8 cellular contexts compared by ENCODE assay signal in the genomic region with DNA sequence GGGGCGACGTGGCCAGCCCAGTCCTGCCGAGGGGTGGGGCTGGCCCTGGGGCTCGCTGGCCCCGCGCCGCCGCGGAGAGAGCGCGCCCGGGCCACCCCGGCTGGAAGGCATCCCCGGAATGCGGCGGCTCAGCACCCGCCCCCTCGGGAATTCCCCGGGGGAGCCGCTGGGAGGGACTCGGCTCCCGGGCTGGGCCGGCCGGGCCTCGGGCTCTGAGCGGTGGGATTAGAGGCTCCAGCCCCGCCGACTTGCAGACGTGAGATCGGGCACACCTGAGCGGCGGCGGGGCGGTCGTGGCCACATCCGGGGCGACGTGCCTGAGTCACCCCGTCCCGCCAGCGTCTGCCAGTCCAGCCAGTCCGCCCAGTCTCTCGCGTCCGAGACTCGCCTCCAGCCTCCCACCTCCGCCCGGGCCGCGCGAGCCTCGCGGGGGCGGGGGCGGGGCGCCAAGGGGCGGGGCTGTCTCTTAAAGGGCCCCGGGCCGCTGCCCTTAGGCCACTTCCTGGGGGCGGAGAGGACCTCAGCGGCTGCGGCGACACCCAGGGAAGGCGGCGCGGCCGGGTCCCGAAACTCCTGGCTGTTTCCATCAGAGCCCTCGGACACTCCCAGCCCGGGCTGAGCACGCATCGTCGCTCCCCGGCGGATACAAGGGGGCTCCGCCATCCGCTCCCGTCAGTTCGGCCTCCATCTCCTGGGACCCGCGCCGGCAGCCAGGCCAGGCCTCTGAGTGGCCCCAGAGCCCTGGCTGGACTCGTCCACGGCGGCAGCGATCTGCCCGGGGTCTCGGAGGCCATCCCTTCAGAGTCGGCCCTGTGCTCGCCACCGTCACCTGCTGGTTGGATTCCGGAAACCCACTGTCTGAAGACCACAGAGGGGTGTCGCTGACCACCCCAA. TPM values are rescaled to one million over a fixed set of nuclear protein-coding genes. Genes with fewer than 3 reads are reported as not detected.
A peak's percentile ranks its signal among the peaks of the same experiment; 100 is the strongest.
DNase-seq lines count a peak whose midpoint lies in the region; ATAC-seq and TF ChIP-seq lines count a peak whose summit lies in the region.

A gene (plus strand): TSS at position 498 of the 894 bp plus-strand sequence.

- peak within 1 kb of the TSS; percentile 94 for H3K27ac ChIP-seq in cingulate gyrus (ENCODE audit: low read depth, low read length)

- peaks cover 35% of the 10 kb centered on the region for H3K36me3 Mint-ChIP-seq in activated CD4-positive, alpha-beta T cell treated with anti-CD3 and anti-CD28 coated beads for 36 hours (ENCODE audit: low read depth)

- peak within 1 kb of the TSS; percentile 84 for H3K27ac Mint-ChIP-seq in activated CD4-positive, alpha-beta T cell treated with anti-CD3 and anti-CD28 coated beads for 36 hours

- intact Hi-C loops in activated CD4-positive, alpha-beta T cell treated with anti-CD3 and anti-CD28 coated beads for 36 hours (cut with DNase I, micrococcal nuclease), result loop anchor here (1.0 to 5.0 kb wide), 8 partner anchors 15 to 490 kb away; a partner anchor contains a TSS
- intact Hi-C loops in left colon (cut with DNase I, micrococcal nuclease), result loop anchor here (10.0 kb wide), 2 partner anchors 83 to 223 kb away; a partner anchor contains a TSS

- POLR2A ChIA-PET in activated CD4-positive, alpha-beta T cell treated with anti-CD3 and anti-CD28 coated beads for 36 hours (lab: Charles Lee), result no interaction called here

- H3K4me1 Mint-ChIP-seq in activated CD4-positive, alpha-beta T cell treated with anti-CD3 and anti-CD28 coated beads for 36 hours, result peaks cover 55% of the 10 kb centered on the region

- TF ChIP-seq CTCF in GM12872 (IDR thresholded peaks at IDR 0.05; ENCODE audit: insufficient read depth, low read depth, low read length), result peak; percentile 74
- TF ChIP-seq CTCF in HFF-Myc (IDR thresholded peaks at IDR 0.05; ENCODE audit: low read depth, low read length, missing control alignments), result peak; percentile 41

- DNase-seq in HFF-Myc (ENCODE audit: extremely low read depth, low read depth) (no peak), NCI-H1105 treated with DMSO at 0.1 percent for 48 hours (lab: John Stamatoyannopoulos, UW) (peak; percentile 40), left colon (peak; percentile 91 to 95), DMS153 (lab: John Stamatoyannopoulos, UW) (no peak)
- peak; percentile 90 for DNase-seq in activated CD4-positive, alpha-beta T cell treated with anti-CD3 and anti-CD28 coated beads for 36 hours
- DNase-seq in stimulated activated CD4-positive, alpha-beta T cell treated with anti-CD3 and anti-CD28 coated beads, Interleukin-2, amount 100 ng/mL, for 24 hours, result peak; percentile 72 to 84

- no peaks in the 10 kb centered on the region for H3K9me3 Mint-ChIP-seq in activated CD4-positive, alpha-beta T cell treated with anti-CD3 and anti-CD28 coated beads for 36 hours (ENCODE audit: low read depth)

- CTCF ChIA-PET in activated CD4-positive, alpha-beta T cell treated with anti-CD3 and anti-CD28 coated beads for 36 hours (lab: Charles Lee), result interaction anchor here (0.6 to 3.8 kb wide), 3 partner anchors 15 to 232 kb away, joined by 3 to 18 read pairs (median 3); a partner anchor contains a TSS

- peak within 1 kb of the TSS; percentile 66 for H3K4me3 ChIP-seq in HFF-Myc (replicated peaks; ENCODE audit: low read depth, low read length)

- no peaks in the 10 kb centered on the region for H3K27me3 Mint-ChIP-seq in activated CD4-positive, alpha-beta T cell treated with anti-CD3 and anti-CD28 coated beads for 36 hours

- H3K4me3 Mint-ChIP-seq in activated CD4-positive, alpha-beta T cell treated with anti-CD3 and anti-CD28 coated beads for 36 hours, result peak within 1 kb of the TSS; percentile 79

- peak; percentile 58 for ATAC-seq in activated CD4-positive, alpha-beta T cell treated with anti-CD3 and anti-CD28 coated beads for 36 hours
- ATAC-seq in left colon, result peak; percentile 80

RNA-seq across cellular contexts. Expression of the gene that starts here (rescaled TPM):
- total RNA-seq in activated CD4-positive, alpha-beta T cell treated with anti-CD3 and anti-CD28 coated beads for 36 hours, result 1 to 10 TPM; 5.0 to 6.1 TPM
- total RNA-seq in left colon, result 10 to 100 TPM in 1 of 2 donors, 1 to 10 TPM in 1; 9.4 to 10.1 TPM

Comparison
In these comparisons a context has a peak if more than half of its experiments do, and no peak if none do; other contexts are left out.
1. DNase-seq: peak in NCI-H1105 treated with DMSO at 0.1 percent for 48 hours (single experiment), activated CD4-positive, alpha-beta T cell treated with anti-CD3 and anti-CD28 coated beads for 36 hours (single experiment), left colon (2 of 2) and stimulated activated CD4-positive, alpha-beta T cell treated with anti-CD3 and anti-CD28 coated beads, Interleukin-2, amount 100 ng/mL, for 24 hours (2 of 2); none in HFF-Myc (single experiment) and DMS153 (single experiment).